ENCODE assay signal across 3 cellular contexts in genomic region chr12:53149992-53150391, GRCh38. TPM values are rescaled to one million over a fixed set of nuclear protein-coding genes. Genes with fewer than 3 reads are reported as not detected.
"Had no signal": no experiment of that assay in that cellular context is flagged by ENCODE, and none has a peak within 500 bp of the region (broad histone marks: within the 10 kb centered on the region; RNA-seq: fewer than 3 reads in every experiment).

No MANE protein-coding gene starts in this region.

RNA-seq across cellular contexts. Expression of gene SOAT2, which starts 46.7 kb away (rescaled TPM):
- total RNA-seq: M059J, Right ventricle myocardium superior, SJSA1 had no signal

RNA-seq across cellular contexts. Expression of gene ITGB7, which starts 57.1 kb away (rescaled TPM):
- total RNA-seq: M059J had no signal
